Comparison of ENCODE assay signal across 15 cellular contexts in genomic region chr18:3667255-3668137, GRCh38.
DNase-seq lines count a peak whose midpoint lies in the region; ATAC-seq, FAIRE-seq and TF ChIP-seq lines count a peak whose summit lies in the region.
"Had no signal": no experiment of that assay in that cellular context is flagged by ENCODE, and none has a peak within 500 bp of the region (broad histone marks: within the 10 kb centered on the region; RNA-seq: fewer than 3 reads in every experiment).

No MANE protein-coding gene starts in this region.

- no peaks in the 10 kb centered on the region for H3K79me2 ChIP-seq in mesendoderm (ENCODE audit: control insufficient read depth, insufficient read depth, low read length)

- peak overlapping the region; percentile 97 for H2BK15ac ChIP-seq in mesendoderm (replicated peaks; ENCODE audit: low read depth)

- intact Hi-C loops in Panc1 (cut with micrococcal nuclease; ENCODE audit: unreplicated experiment) (loop anchor here (2.0 to 5.0 kb wide), 3 partner anchors 65 to 387 kb away; partner anchors contain the start of gene TGIF1), left cardiac atrium (cut with DNase I) (loop anchor here (5.0 to 10.0 kb wide), 4 partner anchors 73 to 225 kb away; partner anchors contain the start of gene TGIF1 (in 1 of the 2))

- no CpG with 5 or more reads among the region's 8 CpGs for WGBS in mesendoderm (ENCODE audit: extremely low coverage, insufficient coverage, low lambda C conversion rate)

- H3K18ac ChIP-seq in mesendoderm (ENCODE audit: low read length): peak overlapping the region; percentile 47

- H2BK5ac ChIP-seq in mesendoderm (ENCODE audit: low read length): no peak overlapping the region

- no peak overlapping the region for H4K8ac ChIP-seq in mesendoderm (ENCODE audit: low read depth, low read length)

- no peaks in the 10 kb centered on the region for H3K79me1 ChIP-seq in mesendoderm (ENCODE audit: low read length)

- no peak for TF ChIP-seq POLR2A in GM12892 (IDR thresholded peaks at IDR 0.05; ENCODE audit: low read depth, low read length)

- CTCF ChIA-PET in Panc1 (lab: Charles Lee): interaction anchor here (0.5 to 2.0 kb wide), 5 partner anchors 14 to 430 kb away, joined by 6 to 15 read pairs (median 8); no protein-coding TSS in a partner anchor

- H4K5ac ChIP-seq in mesendoderm (ENCODE audit: low read length): no peak overlapping the region

- no peak overlapping the region for H2BK120ac ChIP-seq in mesendoderm (ENCODE audit: low read depth, low read length)

- H3K23ac ChIP-seq in mesendoderm (ENCODE audit: low read length): no peak overlapping the region

- POLR2A ChIA-PET in Panc1 (lab: Charles Lee): interaction anchor here (0.9 to 3.1 kb wide), 4 partner anchors 14 to 73 kb away, joined by 5 to 20 read pairs (median 10); no protein-coding TSS in a partner anchor

- no peak overlapping the region for H3K4ac ChIP-seq in mesendoderm (ENCODE audit: low read depth, low read length)

- no peak for FAIRE-seq in GM12892 (lab: Jason Lieb, UNC)
- FAIRE-seq: bronchial epithelial cell, frontal cortex had no signal

- H3K27ac ChIP-seq in Panc1 (ENCODE audit: low read length) (peak overlapping the region; percentile 100), mesendoderm (ENCODE audit: low read depth, low read length) (no peak overlapping the region)
- H3K27ac ChIP-seq: BLaER1 treated with 17β-estradiol and CSF1 and Interleukin-3, amounts not matched to agents 10 nM and 100 nM; thoracic aorta had no signal

- DNase-seq in NCI-H1105 treated with DMSO at 0.1 percent for 48 hours (lab: John Stamatoyannopoulos, UW): peak; percentile 22
- DNase-seq in NCI-H1105 (lab: John Stamatoyannopoulos, UW): no peak
- peak; percentile 73 for DNase-seq in NCI-H2029 (lab: John Stamatoyannopoulos, UW)
- DNase-seq in Panc1 (ENCODE audit: low read depth, low spot score): no peak
- no peak for DNase-seq in mesendoderm
- no peak for DNase-seq in left cardiac atrium
- no peak for DNase-seq in GM12892 (ENCODE audit: insufficient read length)
- no peak for DNase-seq in Ammon's horn (ENCODE audit: low spot score)
- DNase-seq: dorsolateral prefrontal cortex, kidney glomerular epithelial cell, NCI-H2081 treated with DMSO at 0.1 percent for 48 hours had no signal

- ATAC-seq in Panc1 (no peak), left cardiac atrium (no peak)

- H2AK5ac ChIP-seq in mesendoderm (ENCODE audit: low read length): peak overlapping the region; percentile 49

- in situ Hi-C loops in Panc1 (cut with HindIII; ENCODE audit: low pct_unique_long_range_greater_than_20kb, low sequenced_read_pairs): no loop called here

- H3K9ac ChIP-seq in mesendoderm (ENCODE audit: low read length): no peak overlapping the region
- H3K9ac ChIP-seq: BLaER1 treated with 17β-estradiol and CSF1 and Interleukin-3, amounts not matched to agents 10 nM and 100 nM had no signal

- BruUV-seq in Panc1 (replicated peaks; lab: Mats Ljungman, UMichigan): no TSS peak

- H3K27me3 ChIP-seq in Panc1 (ENCODE audit: control insufficient read depth, insufficient read depth, low read length) (no peaks in the 10 kb centered on the region), mesendoderm (ENCODE audit: insufficient read depth, low read length, poor library complexity) (no peaks in the 10 kb centered on the region)
- H3K27me3 ChIP-seq: BLaER1 treated with 17β-estradiol and CSF1 and Interleukin-3, amounts not matched to agents 10 nM and 100 nM; dorsolateral prefrontal cortex had no signal

- peaks cover 62% of the 10 kb centered on the region for H3K4me1 ChIP-seq in Panc1 (ENCODE audit: control insufficient read depth, insufficient read depth, low read length)
- H3K4me1 ChIP-seq in mesendoderm (ENCODE audit: control insufficient read depth, low read depth, low read length): peaks cover 5% of the 10 kb centered on the region

- H3K36me3 ChIP-seq in Panc1 (ENCODE audit: control insufficient read depth, insufficient read depth, low read length) (no peaks in the 10 kb centered on the region), mesendoderm (ENCODE audit: control insufficient read depth, insufficient read depth, low read length) (no peaks in the 10 kb centered on the region)
- H3K36me3 ChIP-seq: BLaER1 treated with 17β-estradiol and CSF1 and Interleukin-3, amounts not matched to agents 10 nM and 100 nM; thoracic aorta had no signal

- peaks cover 2% of the 10 kb centered on the region; the same call in 1 of the 2 replicates for H3K9me3 ChIP-seq in Panc1 (ENCODE audit: control insufficient read depth, insufficient read depth, low read depth, low read length)
- H3K9me3 ChIP-seq: thoracic aorta had no signal

- peak overlapping the region; percentile 71 for H3K56ac ChIP-seq in mesendoderm (ENCODE audit: low read length)

- H3K4me3 ChIP-seq in Panc1 (ENCODE audit: low read depth in 2 of 2, low read length in 2 of 2): no peak overlapping the region
- no peak overlapping the region for H3K4me3 ChIP-seq in mesendoderm (ENCODE audit: low read length)
- H3K4me3 ChIP-seq: BLaER1 treated with 17β-estradiol and CSF1 and Interleukin-3, amounts not matched to agents 10 nM and 100 nM; dorsolateral prefrontal cortex; thoracic aorta had no signal

- no peak overlapping the region for H3K4me2 ChIP-seq in mesendoderm (ENCODE audit: low read length)
- H3K4me2 ChIP-seq: BLaER1 treated with 17β-estradiol and CSF1 and Interleukin-3, amounts not matched to agents 10 nM and 100 nM had no signal

- no peak for TF ChIP-seq CTCF in Panc1 (IDR thresholded peaks at IDR 0.05)

Comparison
In these comparisons a context has a peak if more than half of its experiments do, and no peak if none do; other contexts are left out.
1. DNase-seq: peak in NCI-H1105 treated with DMSO at 0.1 percent for 48 hours (single experiment) and NCI-H2029 (single experiment); none in NCI-H1105 (single experiment), Panc1 (single experiment), mesendoderm (single experiment), left cardiac atrium (single experiment), GM12892 (single experiment) and Ammon's horn (single experiment).